Comparison of ENCODE assay signal across 21 cellular contexts in the genomic region with DNA sequence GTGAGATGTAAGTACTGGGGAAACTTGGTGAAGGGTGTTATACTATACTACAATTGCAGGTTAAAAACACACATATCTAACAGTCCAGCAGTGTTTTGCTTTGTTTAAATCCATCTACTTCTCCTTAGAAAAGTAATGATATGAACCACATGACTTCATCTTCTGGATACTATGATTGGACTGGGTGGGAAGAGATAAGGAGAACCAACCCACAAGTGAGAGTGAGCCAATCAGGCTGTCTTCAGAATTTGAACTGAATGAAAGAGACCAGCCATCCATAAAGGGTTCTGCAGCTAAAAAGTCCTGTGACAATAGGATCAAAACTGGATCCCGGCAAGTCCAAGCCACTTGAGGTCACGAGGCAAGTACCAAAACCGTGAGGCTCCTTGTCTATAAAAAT. TPM values are rescaled to one million over a fixed set of nuclear protein-coding genes. Genes with fewer than 3 reads are reported as not detected.
DNase-seq lines count a peak whose midpoint lies in the region; ATAC-seq, FAIRE-seq and TF ChIP-seq lines count a peak whose summit lies in the region.
"Had no signal": no experiment of that assay in that cellular context is flagged by ENCODE, and none has a peak within 500 bp of the region (broad histone marks: within the 10 kb centered on the region; RNA-seq: fewer than 3 reads in every experiment).

No MANE protein-coding gene starts in this region.

- 83% methylated on average over 3 of the region's 3 CpGs for WGBS in K562 (ENCODE audit: insufficient coverage, low coverage, missing lambda C conversion rate)
- 90 to 96% methylated on average over 3 of the region's 3 CpGs for WGBS in endodermal cell (ENCODE audit: insufficient coverage in 1 of 2, insufficient read length in 1 of 2), 2 experiments

- no peaks in the 10 kb centered on the region; a peak in 2 of 5 replicates for H3K4me1 ChIP-seq in K562 (replicated peaks in 1 of 2; ENCODE audit: control insufficient read depth in 2 of 2, insufficient read depth in 2 of 2, low read length in 2 of 2)
- no peaks in the 10 kb centered on the region for H3K4me1 ChIP-seq in endodermal cell (ENCODE audit: control insufficient read depth, insufficient read depth, low read length)
- H3K4me1 ChIP-seq: BLaER1 had no signal

- H3K9me1 ChIP-seq in K562 (ENCODE audit: control insufficient read depth, insufficient read depth, low read length): no peaks in the 10 kb centered on the region

- FAIRE-seq in K562 (lab: Jason Lieb, UNC) (no peak), frontal cortex (lab: Jason Lieb, UNC) (no peak)
- FAIRE-seq: D721Med, G401.6, GM12891, H1 had no signal

- POLR2A ChIA-PET in K562 (lab: Yijun Ruan, JAX) (no interaction called here), WTC11 (lab: Charles Lee) (no interaction called here)

- no peaks in the 10 kb centered on the region for H3K79me2 ChIP-seq in K562 (ENCODE audit: control insufficient read depth, insufficient read depth, low read length)

- H3K4me2 ChIP-seq in K562 (ENCODE audit: insufficient read depth, low read length): no peak overlapping the region
- H3K4me2 ChIP-seq: BLaER1 had no signal

- no peak for TF ChIP-seq RAD21 in K562 (CRISPR knock-in tag; conservative IDR thresholded peaks at IDR 0.05 in 1 of 2, IDR thresholded peaks at IDR 0.05 in 1 of 2)

- TF ChIP-seq EP300 in K562 (IDR thresholded peaks at IDR 0.05; ENCODE audit: low read length): no peak

- intact Hi-C loops in natural killer cell (cut with micrococcal nuclease) (no loop called here), K562 (cut with micrococcal nuclease) (no loop called here), left colon (cut with DNase I, micrococcal nuclease) (no loop called here)

- H3K27me3 ChIP-seq in K562 (ENCODE audit: control insufficient read depth in 2 of 2, insufficient read depth in 2 of 2, low read length in 2 of 2) (no peaks in the 10 kb centered on the region), endodermal cell (ENCODE audit: control insufficient read depth, insufficient read depth, low read length, poor library complexity, severe bottlenecking) (no peaks in the 10 kb centered on the region)
- H3K27me3 ChIP-seq: BLaER1 had no signal

- H3K9me3 ChIP-seq in K562 (replicated peaks; ENCODE audit: control insufficient read depth, insufficient read depth, low read depth, low read length): no peaks in the 10 kb centered on the region
- H3K9me3 ChIP-seq in endodermal cell (ENCODE audit: control insufficient read depth, low read length): no peaks in the 10 kb centered on the region
- H3K9me3 ChIP-seq: BLaER1, HAP-1 had no signal

- ATAC-seq in natural killer cell: no peak
- ATAC-seq in natural killer cell treated with Interleukin-12 subunit alpha and Interleukin-12 subunit beta and Interleukin-15 and Interleukin-18, amount 100 ng/mL, for 72 hours: no peak
- ATAC-seq in K562: peak; percentile 78
- peak; percentile 20 for ATAC-seq in left colon
- ATAC-seq in WTC11: no peak

- H3K9me3 Mint-ChIP-seq in natural killer cell (no peaks in the 10 kb centered on the region), nephron progenitor cell (no peaks in the 10 kb centered on the region), endodermal cell (no peaks in the 10 kb centered on the region), WTC11 (no peaks in the 10 kb centered on the region)
- no peaks in the 10 kb centered on the region for H3K9me3 Mint-ChIP-seq in natural killer cell treated with Interleukin-12 subunit alpha and Interleukin-12 subunit beta and Interleukin-15 and Interleukin-18, amount 100 ng/mL, for 72 hours
- H3K9me3 Mint-ChIP-seq: CD4-positive, alpha-beta T cell had no signal

- H3K9ac ChIP-seq in K562 (ENCODE audit: insufficient read depth in 1 of 2, low read depth in 2 of 2, low read length in 2 of 2) (no peak overlapping the region), endodermal cell (ENCODE audit: extremely low read depth, low read length, poor library complexity, severe bottlenecking) (no peak overlapping the region)
- H3K9ac ChIP-seq: BLaER1 had no signal

- DNase-seq in natural killer cell (no peak), K562 (ENCODE audit: extremely low read depth in 1 of 4, low spot score in 3 of 4) (peak; percentile 21 to 59 (median 39)), left colon (no peak), nephron progenitor cell (no peak), frontal cortex (ENCODE audit: low spot score in 2 of 2) (no peak), endodermal cell (no peak), WTC11 (ENCODE audit: low spot score) (no peak)
- no peak for DNase-seq in natural killer cell treated with Interleukin-12 subunit alpha and Interleukin-12 subunit beta and Interleukin-15 and Interleukin-18, amount 100 ng/mL, for 72 hours (ENCODE audit: low spot score)
- DNase-seq: 8988T; AML-193; CD4-positive, alpha-beta T cell; COR-L47; DMS153; DMS79 treated with DMSO at 0.1 percent for 48 hours; EL had no signal

- no peak overlapping the region for H3K27ac ChIP-seq in K562 (ENCODE audit: extremely low read depth, low read depth, low read length)
- no peak overlapping the region for H3K27ac ChIP-seq in endodermal cell (ENCODE audit: low read depth, low read length)
- H3K27ac ChIP-seq: BLaER1 had no signal

- TF ChIP-seq POLR2A in K562 (conservative IDR thresholded peaks at IDR 0.05): no peak

- H3K4me3 Mint-ChIP-seq in natural killer cell (no peak overlapping the region), nephron progenitor cell (no peak overlapping the region), endodermal cell (no peak overlapping the region), WTC11 (no peak overlapping the region)
- H3K4me3 Mint-ChIP-seq in natural killer cell treated with Interleukin-12 subunit alpha and Interleukin-12 subunit beta and Interleukin-15 and Interleukin-18, amount 100 ng/mL, for 72 hours: no peak overlapping the region
- H3K4me3 Mint-ChIP-seq: CD4-positive, alpha-beta T cell had no signal

- H3K36me3 Mint-ChIP-seq in natural killer cell (peaks cover 9% of the 10 kb centered on the region), nephron progenitor cell (ENCODE audit: low read depth) (peaks cover 85% of the 10 kb centered on the region), endodermal cell (ENCODE audit: low read depth) (peaks cover 43% of the 10 kb centered on the region), WTC11 (peaks cover 26% of the 10 kb centered on the region)
- peaks cover 44% of the 10 kb centered on the region for H3K36me3 Mint-ChIP-seq in natural killer cell treated with Interleukin-12 subunit alpha and Interleukin-12 subunit beta and Interleukin-15 and Interleukin-18, amount 100 ng/mL, for 72 hours

- H3K27ac Mint-ChIP-seq in natural killer cell (peak overlapping the region; percentile 87 to 92), nephron progenitor cell (no peak overlapping the region), endodermal cell (no peak overlapping the region), WTC11 (no peak overlapping the region)
- peak overlapping the region in 1 of 2 donors; percentile 45 for H3K27ac Mint-ChIP-seq in natural killer cell treated with Interleukin-12 subunit alpha and Interleukin-12 subunit beta and Interleukin-15 and Interleukin-18, amount 100 ng/mL, for 72 hours

- in situ Hi-C loops in K562 (cut with MboI): no loop called here

- BruUV-seq in K562 (replicated peaks; lab: Mats Ljungman, UMichigan): no TSS peak

- no peak for TF ChIP-seq CTCF in natural killer cell (IDR thresholded peaks at IDR 0.05)
- TF ChIP-seq CTCF in K562 (IDR thresholded peaks at IDR 0.05 in 2 of 3, conservative IDR thresholded peaks at IDR 0.05 in 1 of 3; ENCODE audit: insufficient read depth in 2 of 3, low read depth in 1 of 3, low read length in 3 of 3): no peak
- no peak for TF ChIP-seq CTCF in nephron progenitor cell (IDR thresholded peaks at IDR 0.05)
- no peak for TF ChIP-seq CTCF in endodermal cell (conservative IDR thresholded peaks at IDR 0.05)
- no peak for TF ChIP-seq CTCF in WTC11 (IDR thresholded peaks at IDR 0.05)

- no peaks in the 10 kb centered on the region for H4K20me1 ChIP-seq in K562 (replicated peaks; ENCODE audit: control insufficient read depth, insufficient read depth, low read length)
- H4K20me1 ChIP-seq: BLaER1 had no signal

- CTCF ChIA-PET in K562 (lab: Yijun Ruan, JAX; ENCODE audit: low intra/inter-chr PET ratio) (no interaction called here), WTC11 (lab: Charles Lee) (no interaction called here)

- H3K27me3 Mint-ChIP-seq in natural killer cell (ENCODE audit: low read depth in 2 of 2): no peaks in the 10 kb centered on the region
- no peaks in the 10 kb centered on the region for H3K27me3 Mint-ChIP-seq in natural killer cell treated with Interleukin-12 subunit alpha and Interleukin-12 subunit beta and Interleukin-15 and Interleukin-18, amount 100 ng/mL, for 72 hours
- H3K27me3 Mint-ChIP-seq in nephron progenitor cell (ENCODE audit: low read depth, poor library complexity): peaks cover 3% of the 10 kb centered on the region
- no peaks in the 10 kb centered on the region for H3K27me3 Mint-ChIP-seq in endodermal cell (ENCODE audit: insufficient read depth)
- no peaks in the 10 kb centered on the region for H3K27me3 Mint-ChIP-seq in WTC11 (ENCODE audit: low read depth)
- H3K27me3 Mint-ChIP-seq: CD4-positive, alpha-beta T cell had no signal

- no peak overlapping the region for H3K4me3 ChIP-seq in K562
- H3K4me3 ChIP-seq in endodermal cell (ENCODE audit: low read length): no peak overlapping the region
- H3K4me3 ChIP-seq: BLaER1, HAP-1 had no signal

- H3K36me3 ChIP-seq in K562 (ENCODE audit: control insufficient read depth, insufficient read depth, low read length) (peaks cover 56% of the 10 kb centered on the region), endodermal cell (ENCODE audit: control insufficient read depth, insufficient read depth, low read length) (peaks cover 55% of the 10 kb centered on the region)

- H3K4me1 Mint-ChIP-seq in natural killer cell: peaks cover 58 to 71% of the 10 kb centered on the region in 2 donors
- peaks cover 56 to 63% of the 10 kb centered on the region in 2 donors for H3K4me1 Mint-ChIP-seq in natural killer cell treated with Interleukin-12 subunit alpha and Interleukin-12 subunit beta and Interleukin-15 and Interleukin-18, amount 100 ng/mL, for 72 hours (ENCODE audit: low read depth in 2 of 2)
- H3K4me1 Mint-ChIP-seq in nephron progenitor cell: peaks cover 9% of the 10 kb centered on the region
- no peaks in the 10 kb centered on the region for H3K4me1 Mint-ChIP-seq in endodermal cell
- peaks cover 10% of the 10 kb centered on the region for H3K4me1 Mint-ChIP-seq in WTC11

- H2AFZ ChIP-seq in K562 (ENCODE audit: low read depth, low read length): no peak overlapping the region

RNA-seq across cellular contexts. Expression of a gene that starts 46.6 kb away (rescaled TPM):
- 10 to 100 TPM; 73.9 to 98.0 (median 83.5) TPM for total RNA-seq in natural killer cell
- 10 to 100 TPM; 62.3 to 95.6 TPM for total RNA-seq in natural killer cell treated with Interleukin-12 subunit alpha and Interleukin-12 subunit beta and Interleukin-15 and Interleukin-18, amount 100 ng/mL, for 72 hours
- 185 and 224 TPM in 2 replicates for total RNA-seq in K562 (2011; cell fraction: chromatin; rRNA removed; ENCODE audit: low replicate concordance)
- total RNA-seq in K562 (2011; cell fraction: nucleolus; rRNA removed): 117 and 128 TPM in 2 replicates
- 131 and 167 TPM in 2 replicates for total RNA-seq in K562 (2011; cell fraction: nucleoplasm; rRNA removed)
- total RNA-seq in K562 (2014; rRNA removed): 32.8 and 34.4 TPM in 2 replicates
- 25.5 and 29.1 TPM in 2 replicates for total RNA-seq in K562 (2014; rRNA removed; fragmentation: Illumina TruSeq; extraction: Trizol)
- total RNA-seq in K562 (2015; rRNA removed; fragmentation: Illumina TruSeq; extraction: Trizol): 30.0 and 31.1 TPM in 2 replicates
- total RNA-seq in K562 (2021): 43.7 and 46.2 TPM in 2 replicates
- 27.1 and 35.5 TPM in 2 replicates for polyA plus RNA-seq in K562 (2011; rRNA removed)
- polyA plus RNA-seq in K562 (2011; cell fraction: cytosol; rRNA removed): 28.7 and 29.0 TPM in 2 replicates
- 80.3 and 95.3 TPM in 2 replicates for polyA plus RNA-seq in K562 (2011; cell fraction: nucleus; rRNA removed)
- 35.6 and 36.3 TPM in 2 replicates for polyA plus RNA-seq in K562 (2012)
- polyA plus RNA-seq in K562 (2014; fragmentation: Illumina TruSeq; extraction: Trizol): 33.8 and 36.5 TPM in 2 replicates
- polyA plus RNA-seq in K562 (2014; fragmentation: Nextera tagmentation; extraction: Ambion mirVana): 10 to 100 TPM; 11.3 to 20.1 TPM
- 27.9 and 31.3 TPM in 2 replicates for polyA plus RNA-seq in K562 (2014; rRNA removed)
- 62.4 and 65.0 TPM in 2 replicates for polyA minus RNA-seq in K562 (2011; rRNA and poly(A)+ RNA removed)
- 25.7 and 31.9 TPM in 2 replicates for polyA minus RNA-seq in K562 (2011; cell fraction: cytosol; rRNA and poly(A)+ RNA removed)
- 55.6 and 71.6 TPM in 2 replicates for polyA minus RNA-seq in K562 (2011; cell fraction: nucleus; rRNA and poly(A)+ RNA removed)
- 10 to 100 TPM; 39.3 to 40.7 TPM for total RNA-seq in left colon
- 22.0 TPM for total RNA-seq in frontal cortex
- 10 to 100 TPM; 34.8 to 42.3 TPM for total RNA-seq in endodermal cell
- 33.5 TPM for polyA plus RNA-seq in endodermal cell (2013, experiment 1 of 2)
- 31.2 TPM for polyA plus RNA-seq in endodermal cell (2013, experiment 2 of 2)
- total RNA-seq in WTC11 (2021): 28.3 to 32.5 TPM (median 29.2 TPM) in 3 replicates

RNA-seq across cellular contexts. Expression of a gene that starts 51.1 kb away (rescaled TPM):
- total RNA-seq in natural killer cell (not detected), K562 (2014; rRNA removed) (not detected in 2 replicates), K562 (2014; rRNA removed; fragmentation: Illumina TruSeq; extraction: Trizol) (not detected in 2 replicates), K562 (2015; rRNA removed; fragmentation: Illumina TruSeq; extraction: Trizol) (not detected in 2 replicates), K562 (2021) (not detected in 2 replicates), left colon (under 1 TPM in 1 of 2 donors, not detected in 1; 0.08 TPM), frontal cortex (0.41 TPM), endodermal cell (1 to 10 TPM in 1 of 2 donors, under 1 TPM in 1; 0.35 to 1.7 TPM), WTC11 (2021) (1.1 to 1.4 TPM (median 1.1 TPM) in 3 replicates)
- not detected for total RNA-seq in natural killer cell treated with Interleukin-12 subunit alpha and Interleukin-12 subunit beta and Interleukin-15 and Interleukin-18, amount 100 ng/mL, for 72 hours
- total RNA-seq in K562 (2011; cell fraction: chromatin; rRNA removed; ENCODE audit: low replicate concordance): 0.19 TPM in 1 of 2 replicates, not detected in the other
- total RNA-seq in K562 (2011; cell fraction: nucleolus; rRNA removed): not detected in 2 replicates
- total RNA-seq in K562 (2011; cell fraction: nucleoplasm; rRNA removed): not detected in 2 replicates
- polyA plus RNA-seq in K562 (2011; rRNA removed) (0.01 TPM in 1 of 2 replicates, not detected in the other), K562 (2014; fragmentation: Illumina TruSeq; extraction: Trizol) (not detected in 2 replicates), K562 (2014; fragmentation: Nextera tagmentation; extraction: Ambion mirVana) (under 1 TPM; 0.01 TPM), K562 (2014; rRNA removed) (not detected in 2 replicates)
- not detected in 2 replicates for polyA plus RNA-seq in K562 (2011; cell fraction: cytosol; rRNA removed)
- not detected in 2 replicates for polyA plus RNA-seq in K562 (2011; cell fraction: nucleus; rRNA removed)
- polyA plus RNA-seq in K562 (2012): not detected in 2 replicates
- polyA minus RNA-seq in K562 (2011; rRNA and poly(A)+ RNA removed): 0.03 TPM in 1 of 2 replicates, not detected in the other
- not detected in 2 replicates for polyA minus RNA-seq in K562 (2011; cell fraction: cytosol; rRNA and poly(A)+ RNA removed)
- polyA minus RNA-seq in K562 (2011; cell fraction: nucleus; rRNA and poly(A)+ RNA removed): not detected in 2 replicates
- polyA plus RNA-seq in endodermal cell (2013, experiment 1 of 2): 0.14 TPM
- 0.17 TPM for polyA plus RNA-seq in endodermal cell (2013, experiment 2 of 2)
- total RNA-seq: CD4-positive, alpha-beta T cell had no signal

RNA-seq across cellular contexts. Expression of a gene that starts 54.9 kb away (rescaled TPM):
- total RNA-seq in natural killer cell (100 to 1,000 TPM in 2 of 3 donors, 10 to 100 TPM in 1; 90.9 to 117 (median 114) TPM), K562 (2014; rRNA removed) (6.5 and 7.1 TPM in 2 replicates), K562 (2014; rRNA removed; fragmentation: Illumina TruSeq; extraction: Trizol) (0.83 and 1.9 TPM in 2 replicates), K562 (2015; rRNA removed; fragmentation: Illumina TruSeq; extraction: Trizol) (4.1 and 5.1 TPM in 2 replicates), K562 (2021) (11.0 and 12.4 TPM in 2 replicates), left colon (10 to 100 TPM in 1 of 2 donors, 1 to 10 TPM in 1; 5.6 to 13.7 TPM), frontal cortex (1.6 TPM), endodermal cell (1 to 10 TPM; 1.8 to 3.5 TPM), WTC11 (2021) (8.5 to 13.9 TPM (median 10.1 TPM) in 3 replicates)
- total RNA-seq in natural killer cell treated with Interleukin-12 subunit alpha and Interleukin-12 subunit beta and Interleukin-15 and Interleukin-18, amount 100 ng/mL, for 72 hours: 100 to 1,000 TPM in 1 of 2 donors, 10 to 100 TPM in 1; 81.4 to 115 TPM
- total RNA-seq in K562 (2011; cell fraction: chromatin; rRNA removed; ENCODE audit: low replicate concordance): 4.9 and 10.9 TPM in 2 replicates
- total RNA-seq in K562 (2011; cell fraction: nucleolus; rRNA removed): 7.4 and 9.2 TPM in 2 replicates
- total RNA-seq in K562 (2011; cell fraction: nucleoplasm; rRNA removed): 4.5 TPM in 2 replicates
- polyA plus RNA-seq in K562 (2011; rRNA removed) (3.0 and 4.5 TPM in 2 replicates), K562 (2014; fragmentation: Illumina TruSeq; extraction: Trizol) (3.0 and 6.8 TPM in 2 replicates), K562 (2014; fragmentation: Nextera tagmentation; extraction: Ambion mirVana) (under 1 TPM; 0.14 to 0.17 TPM), K562 (2014; rRNA removed) (8.4 and 12.5 TPM in 2 replicates)
- polyA plus RNA-seq in K562 (2011; cell fraction: cytosol; rRNA removed): 3.0 and 9.9 TPM in 2 replicates
- 8.8 and 17.2 TPM in 2 replicates for polyA plus RNA-seq in K562 (2011; cell fraction: nucleus; rRNA removed)
- polyA plus RNA-seq in K562 (2012): 6.1 and 12.4 TPM in 2 replicates
- polyA minus RNA-seq in K562 (2011; rRNA and poly(A)+ RNA removed): 0.93 and 1.1 TPM in 2 replicates
- 2.8 and 6.6 TPM in 2 replicates for polyA minus RNA-seq in K562 (2011; cell fraction: cytosol; rRNA and poly(A)+ RNA removed)
- polyA minus RNA-seq in K562 (2011; cell fraction: nucleus; rRNA and poly(A)+ RNA removed): 3.9 and 5.2 TPM in 2 replicates
- 6.4 TPM for polyA plus RNA-seq in endodermal cell (2013, experiment 1 of 2)
- polyA plus RNA-seq in endodermal cell (2013, experiment 2 of 2): 6.9 TPM

Comparison
In these comparisons a context has a peak if more than half of its experiments do, and no peak if none do; other contexts are left out.
1. ATAC-seq: peak in K562 (single experiment) and left colon (single experiment); none in natural killer cell (0 of 3), natural killer cell treated with Interleukin-12 subunit alpha and Interleukin-12 subunit beta and Interleukin-15 and Interleukin-18, amount 100 ng/mL, for 72 hours (0 of 2) and WTC11 (single experiment).
2. DNase-seq: peak in K562 (4 of 4); none in natural killer cell (single experiment), natural killer cell treated with Interleukin-12 subunit alpha and Interleukin-12 subunit beta and Interleukin-15 and Interleukin-18, amount 100 ng/mL, for 72 hours (single experiment), left colon (0 of 2), nephron progenitor cell (single experiment), frontal cortex (0 of 2), endodermal cell (single experiment) and WTC11 (single experiment).
3. H3K27ac Mint-ChIP-seq: peak in natural killer cell (2 of 2); none in nephron progenitor cell (single experiment), endodermal cell (single experiment) and WTC11 (single experiment).